20 cellular contexts compared by ENCODE assay signal in genomic region chr18:58056847-58057246, GRCh38.
"Had no signal": no experiment of that assay in that cellular context is flagged by ENCODE, and none has a peak within 500 bp of the region (broad histone marks: within the 10 kb centered on the region; RNA-seq: fewer than 3 reads in every experiment).

No MANE protein-coding gene starts in this region.

- H3K27me3 ChIP-seq: MG63 had no signal

- H3K9ac ChIP-seq: SK-N-SH had no signal

- H3K27ac ChIP-seq: HL-60, RWPE1 had no signal

- H3K9me3 ChIP-seq: MG63, SK-N-SH had no signal

- ATAC-seq: Panc1, PC-3 had no signal

- FAIRE-seq: HTR-8/SVneo had no signal

- DNase-seq: Karpas-422; KBM-7; MG63; NCI-H1436; NCI-H187; NCI-H2029; NCI-H2081 treated with DMSO at 0.1 percent for 48 hours; NCI-H2171; NCI-H226; NCI-H446; NCI-H510A; NCI-H526; NK-92 treated with Interleukin-12 subunit alpha and Interleukin-12 subunit beta, amount 100 ng/mL, for 24 hours; PC-3; SK-N-SH; SW 1271 had no signal

- H3K4me3 ChIP-seq: MG63 had no signal

- H3K4me2 ChIP-seq: SK-N-SH had no signal

- H3K36me3 ChIP-seq: MG63 had no signal
